ENCODE assay signal across 23 cellular contexts in the genomic region with DNA sequence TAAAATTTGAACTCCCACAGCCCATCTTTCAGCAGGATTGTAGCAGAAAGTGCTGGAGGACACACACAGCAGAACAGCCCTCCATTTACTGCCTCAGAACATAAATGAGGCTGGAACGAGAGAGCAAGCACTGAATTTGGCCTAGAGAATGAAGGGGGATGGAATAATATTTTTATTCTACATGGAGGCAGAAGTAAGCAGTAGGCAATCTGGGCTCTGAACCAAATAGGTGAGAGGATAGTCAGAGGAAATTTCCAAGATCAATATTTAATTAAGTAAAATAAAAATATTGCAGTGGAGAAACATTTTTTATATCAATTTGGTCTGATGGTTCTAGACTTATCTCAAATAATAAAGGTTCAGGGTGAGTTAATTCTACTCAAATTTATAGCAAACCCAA.
"Had no signal": no experiment of that assay in that cellular context is flagged by ENCODE, and none has a peak within 500 bp of the region (broad histone marks: within the 10 kb centered on the region; RNA-seq: fewer than 3 reads in every experiment).

No MANE protein-coding gene starts in this region.

- H3K4me3 Mint-ChIP-seq: IgD-negative memory B cell had no signal

- H3K9me3 Mint-ChIP-seq: IgD-negative memory B cell had no signal

- H3K9me3 ChIP-seq: SK-N-SH had no signal

- DNase-seq: Kasumi-1; NCI-H1092; NCI-H1105 treated with DMSO at 0.1 percent for 48 hours; NCI-H1417 treated with DMSO at 0.1 percent for 48 hours; NCI-H146; NCI-H1694 treated with DMSO at 0.1 percent for 48 hours; NCI-H1930; NCI-H2081; NCI-H2107; NCI-H2227 treated with DMSO at 0.1 percent for 48 hours; NCI-H524; NCI-H526 treated with DMSO at 0.1 percent for 48 hours; NCI-H748 treated with DMSO at 0.1 percent for 48 hours; NK-92 treated with Interleukin-12 subunit alpha and Interleukin-12 subunit beta, amount 100 ng/mL, for 24 hours; PC-3; SHP77; SK-N-SH; SW 1271 had no signal

- ATAC-seq: K562, Panc1, PC-3 had no signal

- H3K4me3 ChIP-seq: K562 had no signal

- H3K27me3 Mint-ChIP-seq: IgD-negative memory B cell had no signal

- H3K27ac ChIP-seq: KMS-11, RWPE1 had no signal

- H3K4me1 Mint-ChIP-seq: IgD-negative memory B cell had no signal

- H3K4me2 ChIP-seq: KMS-11, SK-N-SH had no signal
